Comparison of ENCODE assay signal across 11 cellular contexts in genomic region chr11:119117004-119117706, GRCh38. TPM values are rescaled to one million over a fixed set of nuclear protein-coding genes. Genes with fewer than 3 reads are reported as not detected.
"Had no signal": no experiment of that assay in that cellular context is flagged by ENCODE, and none has a peak within 500 bp of the region (broad histone marks: within the 10 kb centered on the region; RNA-seq: fewer than 3 reads in every experiment).

No MANE protein-coding gene starts in this region.

- ATAC-seq: esophagus mucosa; stimulated activated naive B cell treated with anti-CD40 and anti-IgM and Interleukin-4, amounts not matched to agents 10 μg/mL and 1 μg/mL and 100 μg/mL, for 72 hours had no signal

- H3K9me3 Mint-ChIP-seq: activated B cell treated with CpG ODN at 0.5 μM for 24 hours; activated CD4-positive, alpha-beta memory T cell treated with anti-CD3 and anti-CD28 coated beads for 36 hours; stimulated activated naive B cell treated with anti-CD40 and anti-IgM and Interleukin-4, amounts not matched to agents 10 μg/mL and 1 μg/mL and 100 μg/mL, for 72 hours; T-helper 2 cell treated with Interferon-gamma antibody and Interleukin-4, amounts not matched to agents 5 μg/mL and 100 μg/mL, for 36 hours had no signal

- H3K27ac ChIP-seq: cardiac muscle cell, hepatocyte, tibial artery had no signal

- H3K4me3 Mint-ChIP-seq: activated B cell treated with CpG ODN at 0.5 μM for 24 hours; activated CD4-positive, alpha-beta memory T cell treated with anti-CD3 and anti-CD28 coated beads for 36 hours; stimulated activated naive B cell treated with anti-CD40 and anti-IgM and Interleukin-4, amounts not matched to agents 10 μg/mL and 1 μg/mL and 100 μg/mL, for 72 hours had no signal

- H3K27me3 Mint-ChIP-seq: activated B cell treated with CpG ODN at 0.5 μM for 24 hours; activated CD4-positive, alpha-beta memory T cell treated with anti-CD3 and anti-CD28 coated beads for 36 hours; stimulated activated naive B cell treated with anti-CD40 and anti-IgM and Interleukin-4, amounts not matched to agents 10 μg/mL and 1 μg/mL and 100 μg/mL, for 72 hours had no signal

- H3K9me3 ChIP-seq: tibial artery had no signal

- H3K27ac Mint-ChIP-seq: activated B cell treated with CpG ODN at 0.5 μM for 24 hours; stimulated activated naive B cell treated with anti-CD40 and anti-IgM and Interleukin-4, amounts not matched to agents 10 μg/mL and 1 μg/mL and 100 μg/mL, for 72 hours had no signal

- H3K27me3 ChIP-seq: cardiac muscle cell, hepatocyte, tibial artery had no signal

- DNase-seq: activated B cell treated with CpG ODN at 0.5 μM for 24 hours; activated CD4-positive, alpha-beta memory T cell treated with anti-CD3 and anti-CD28 coated beads for 36 hours; islet precursor cell; midbrain; retina; stimulated activated naive B cell treated with anti-CD40 and anti-IgM and Interleukin-4, amounts not matched to agents 10 μg/mL and 1 μg/mL and 100 μg/mL, for 72 hours; tibial artery had no signal

RNA-seq across cellular contexts. Expression of gene ABCG4, which starts 31.7 kb away (rescaled TPM):
- total RNA-seq: activated B cell treated with CpG ODN at 0.5 μM for 24 hours; activated CD4-positive, alpha-beta memory T cell treated with anti-CD3 and anti-CD28 coated beads for 36 hours; hepatocyte had no signal
